Comparison of ENCODE assay signal across 23 cellular contexts in the genomic region with DNA sequence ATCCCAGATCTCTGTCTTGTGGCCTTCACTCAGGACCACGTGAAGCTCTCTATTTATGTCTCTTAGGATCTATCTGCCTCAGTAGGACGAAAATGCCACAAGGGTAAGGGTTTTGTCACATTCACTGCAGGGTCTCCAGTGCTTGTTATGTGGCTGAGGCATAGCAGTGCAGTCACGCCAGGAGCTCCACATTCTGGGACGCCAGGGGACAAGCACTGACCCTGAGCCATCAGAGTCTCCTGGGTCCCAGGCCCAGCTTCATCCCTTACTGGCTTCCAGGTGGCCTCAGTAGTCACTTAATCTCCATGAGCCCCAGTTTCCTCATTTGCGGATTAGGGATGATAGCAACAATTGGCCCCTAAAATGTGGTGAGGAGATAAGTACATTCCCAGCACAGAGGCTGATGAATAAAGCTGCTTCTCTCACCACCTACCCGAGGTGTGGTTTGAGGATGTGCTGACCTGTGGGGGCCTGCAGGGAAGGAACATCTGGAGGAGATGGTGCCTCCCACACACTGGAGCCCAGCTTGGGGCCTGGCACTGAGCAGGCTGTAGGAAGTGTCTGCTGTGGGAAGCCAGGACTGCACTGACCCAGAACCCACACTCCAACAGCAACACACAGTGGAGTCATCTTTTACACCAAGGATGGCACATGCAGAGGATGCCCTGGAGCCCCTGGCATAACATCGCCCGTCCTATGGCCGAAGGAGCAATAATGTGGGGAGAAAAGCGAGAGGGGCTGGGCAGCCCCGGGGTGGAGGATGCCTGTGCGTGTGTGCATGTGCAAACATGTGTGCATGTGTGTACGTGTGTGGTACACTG.
DNase-seq lines count a peak whose midpoint lies in the region; ATAC-seq, FAIRE-seq and TF ChIP-seq lines count a peak whose summit lies in the region.
"Had no signal": no experiment of that assay in that cellular context is flagged by ENCODE, and none has a peak within 500 bp of the region (broad histone marks: within the 10 kb centered on the region; RNA-seq: fewer than 3 reads in every experiment).

No MANE protein-coding gene starts in this region.

- H3K79me2 ChIP-seq in GM12878 (ENCODE audit: control insufficient read depth, insufficient read depth, low read length) = no peaks in the 10 kb centered on the region
- H3K79me2 ChIP-seq in osteoblast (ENCODE audit: insufficient read depth, low read length) = no peaks in the 10 kb centered on the region

- POLR2A ChIA-PET in GM12878 (lab: Charles Lee) (no interaction called here), GM10248 (lab: Yijun Ruan, JAX) (no interaction called here)

- DNase-seq in HTR-8/SVneo (ENCODE audit: insufficient read length, low spot score) = no peak
- DNase-seq in GM12878 (ENCODE audit: low read depth, low spot score) = no peak
- DNase-seq in osteoblast (ENCODE audit: insufficient read length, low spot score, missing footprints) = peak; percentile 78
- no peak for DNase-seq in NCI-H187 treated with DMSO at 0.1 percent for 48 hours (lab: John Stamatoyannopoulos, UW)
- DNase-seq in GM10248 (ENCODE audit: extremely low spot score) = no peak
- DNase-seq in SKM-1 treated with dmso at 0.1 percent for 144 hours (lab: John Stamatoyannopoulos, UW; ENCODE audit: unreplicated experiment) = no peak
- DNase-seq in small intestine = no peak
- DNase-seq: Calu3; CD8-positive, alpha-beta T cell; EL; NCI-H1048; NCI-H1436 treated with DMSO at 0.1 percent for 48 hours; NCI-H2029 treated with DMSO at 0.1 percent for 48 hours; NCI-H2171 treated with DMSO at 0.1 percent for 48 hours; NCI-H446; NCI-H69; NK-92 treated with Interleukin-12 subunit alpha and Interleukin-12 subunit beta, amount 100 ng/mL, for 24 hours; Right ventricle myocardium superior had no signal

- FAIRE-seq in HTR-8/SVneo (lab: Jason Lieb, UNC) = peak; percentile 36
- FAIRE-seq in GM12878 (lab: Jason Lieb, UNC) = no peak
- no peak for FAIRE-seq in small intestine (lab: Jason Lieb, UNC)
- FAIRE-seq: A549, GM12892, GM18507, RCC 7860 had no signal

- CTCF ChIA-PET in GM12878 (lab: Yijun Ruan, JAX) = interaction anchor here (1.2 to 1.3 kb wide), 2 partner anchors 21 to 75 kb away, joined by 3 to 5 read pairs; no protein-coding TSS in a partner anchor
- CTCF ChIA-PET in GM10248 (lab: Yijun Ruan, JAX) = interaction anchor here (1.3 to 1.8 kb wide), 3 partner anchors 10 to 19 kb away, joined by 3 to 5 read pairs (median 3); no protein-coding TSS in a partner anchor

- TF ChIP-seq RAD21 in GM12878 (IDR thresholded peaks at IDR 0.05; ENCODE audit: insufficient read depth, low read depth, low read length) = no peak

- H3K4me2 ChIP-seq in BLaER1 = peak overlapping the region; percentile 79; the same call in 1 of the 2 replicates
- H3K4me2 ChIP-seq in GM12878 (ENCODE audit: control insufficient read depth, insufficient read depth) = no peak overlapping the region
- H3K4me2 ChIP-seq in osteoblast (ENCODE audit: insufficient read depth, low read length) = no peak overlapping the region
- H3K4me2 ChIP-seq: A549 had no signal

- H3K27me3 ChIP-seq in BLaER1 = no peaks in the 10 kb centered on the region
- H3K27me3 ChIP-seq in GM12878 (replicated peaks in 1 of 2; ENCODE audit: control insufficient read depth in 2 of 2, insufficient read depth in 2 of 2, low read length in 1 of 2) = no peaks in the 10 kb centered on the region; a peak in 2 of 4 replicates
- H3K27me3 ChIP-seq in osteoblast (ENCODE audit: insufficient read depth, low read length) = no peaks in the 10 kb centered on the region
- no peaks in the 10 kb centered on the region for H3K27me3 ChIP-seq in small intestine (ENCODE audit: control insufficient read depth in 2 of 2, insufficient read depth in 2 of 2, low read length in 2 of 2)

- no peak for ATAC-seq in GM12878
- ATAC-seq: A549; CD8-positive, alpha-beta T cell had no signal

- H3K9ac ChIP-seq in BLaER1 (no peak overlapping the region), GM12878 (ENCODE audit: control insufficient read depth, insufficient read depth, low read length) (no peak overlapping the region)

- no peak for TF ChIP-seq POLR2A in GM12878 (IDR thresholded peaks at IDR 0.05; ENCODE audit: low read depth, low read length)

- TF ChIP-seq CTCF in GM12878 (IDR thresholded peaks at IDR 0.05 in 2 of 3, conservative IDR thresholded peaks at IDR 0.05 in 1 of 3; ENCODE audit: control insufficient read depth in 2 of 3, extremely low read depth in 1 of 3, insufficient read depth in 1 of 3, low read depth in 3 of 3, low read length in 3 of 3) (no peak), osteoblast (IDR thresholded peaks at IDR 0.05; ENCODE audit: extremely low read depth, low read depth, low read length) (no peak), GM10248 (IDR thresholded peaks at IDR 0.05; ENCODE audit: control extremely low read depth, extremely low read depth, low read depth, missing control alignments) (no peak)

- H3K4me3 ChIP-seq in BLaER1 (no peak overlapping the region), GM12878 (no peak overlapping the region), osteoblast (ENCODE audit: insufficient read depth, low read length) (no peak overlapping the region), small intestine (ENCODE audit: low read depth in 1 of 2, low read length in 2 of 2) (no peak overlapping the region)
- H3K4me3 ChIP-seq: A549 had no signal

- in situ Hi-C loops in GM12878 (cut with MboI) = no loop called here

- SMC1A ChIA-PET in GM12878 (lab: Charles Lee; ENCODE audit: uncharacterized antibody, unreplicated experiment) = no interaction called here

- H3K9me3 ChIP-seq in BLaER1 = peaks cover 5% of the 10 kb centered on the region
- no peaks in the 10 kb centered on the region for H3K9me3 ChIP-seq in GM12878 (replicated peaks; ENCODE audit: control insufficient read depth, insufficient read depth, low read length)
- H3K9me3 ChIP-seq in osteoblast (ENCODE audit: low read depth, low read length) = no peaks in the 10 kb centered on the region
- H3K9me3 ChIP-seq in small intestine (ENCODE audit: control insufficient read depth, low read depth) = no peaks in the 10 kb centered on the region
- H3K9me3 ChIP-seq: A549 had no signal

- 22% methylated on average over 13 of the region's 13 CpGs for WGBS in GM12878 (ENCODE audit: insufficient coverage, insufficient replicate concordance, low lambda C conversion rate, missing lambda C conversion rate)
- WGBS in small intestine, 3 donors = 68 to 80% (median 76%) methylated on average over 13 of the region's 13 CpGs

- H3K36me3 ChIP-seq in BLaER1 (no peaks in the 10 kb centered on the region), GM12878 (ENCODE audit: control insufficient read depth in 2 of 2, insufficient read depth in 2 of 2, low read length in 1 of 2) (no peaks in the 10 kb centered on the region), osteoblast (ENCODE audit: insufficient read depth, low read length) (no peaks in the 10 kb centered on the region), small intestine (ENCODE audit: control insufficient read depth in 2 of 2, insufficient read depth in 2 of 2, low read length in 2 of 2) (no peaks in the 10 kb centered on the region)

- no peak for TF ChIP-seq EP300 in GM12878 (IDR thresholded peaks at IDR 0.05; ENCODE audit: borderline replicate concordance in 1 of 2, control insufficient read depth in 1 of 2, low read depth in 2 of 2, low read length in 2 of 2)

- H3K4me1 ChIP-seq in BLaER1 = peaks cover 83% of the 10 kb centered on the region
- no peaks in the 10 kb centered on the region for H3K4me1 ChIP-seq in GM12878 (ENCODE audit: control insufficient read depth, insufficient read depth, low read length)
- H3K4me1 ChIP-seq in osteoblast (ENCODE audit: insufficient read depth, low read length) = no peaks in the 10 kb centered on the region
- H3K4me1 ChIP-seq in small intestine (ENCODE audit: control insufficient read depth in 2 of 2, insufficient read depth in 1 of 2, low read depth in 1 of 2, low read length in 1 of 2) = no peaks in the 10 kb centered on the region
- H3K4me1 ChIP-seq: A549 had no signal

- BruUV-seq in GM12878 (replicated peaks; lab: Mats Ljungman, UMichigan) = no TSS peak

- no peak overlapping the region for H3K27ac ChIP-seq in BLaER1
- H3K27ac ChIP-seq in GM12878 (ENCODE audit: control insufficient read depth, insufficient read depth) = no peak overlapping the region
- H3K27ac ChIP-seq in osteoblast (ENCODE audit: low read depth, low read length) = no peak overlapping the region
- no peak overlapping the region for H3K27ac ChIP-seq in small intestine (ENCODE audit: low read depth in 1 of 2, low read length in 1 of 2)
- H3K27ac ChIP-seq: A549 had no signal

- no peak overlapping the region for H2AFZ ChIP-seq in GM12878 (ENCODE audit: control insufficient read depth, low read depth, low read length)
- H2AFZ ChIP-seq in osteoblast (ENCODE audit: low read length) = no peak overlapping the region

- intact Hi-C loops in GM12878 (cut with micrococcal nuclease; ENCODE audit: unreplicated experiment) = no loop called here

- no peaks in the 10 kb centered on the region for H4K20me1 ChIP-seq in BLaER1
- no peaks in the 10 kb centered on the region; the same call in 1 of the 2 replicates for H4K20me1 ChIP-seq in GM12878 (ENCODE audit: control insufficient read depth, insufficient read depth)
- H4K20me1 ChIP-seq in osteoblast (ENCODE audit: insufficient read depth, low read length) = no peaks in the 10 kb centered on the region

- RAD21 ChIA-PET in GM12878 (lab: Charles Lee; ENCODE audit: unreplicated experiment) = no interaction called here

TF ChIP-seq in GM12878, 131 proteins besides CTCF, POLR2A, EP300 and RAD21 (continues in another document):
- TF ChIP-seq HCFC1 (IDR thresholded peaks at IDR 0.05; ENCODE audit: low read length) (no peak), PBX3 (IDR thresholded peaks at IDR 0.05; ENCODE audit: insufficient replicate concordance, low read depth, low read length) (peak; percentile 48), TCF12 (IDR thresholded peaks at IDR 0.05; ENCODE audit: low read depth, low read length) (no peak)
